9 cellular contexts compared by ENCODE assay signal in the genomic region with DNA sequence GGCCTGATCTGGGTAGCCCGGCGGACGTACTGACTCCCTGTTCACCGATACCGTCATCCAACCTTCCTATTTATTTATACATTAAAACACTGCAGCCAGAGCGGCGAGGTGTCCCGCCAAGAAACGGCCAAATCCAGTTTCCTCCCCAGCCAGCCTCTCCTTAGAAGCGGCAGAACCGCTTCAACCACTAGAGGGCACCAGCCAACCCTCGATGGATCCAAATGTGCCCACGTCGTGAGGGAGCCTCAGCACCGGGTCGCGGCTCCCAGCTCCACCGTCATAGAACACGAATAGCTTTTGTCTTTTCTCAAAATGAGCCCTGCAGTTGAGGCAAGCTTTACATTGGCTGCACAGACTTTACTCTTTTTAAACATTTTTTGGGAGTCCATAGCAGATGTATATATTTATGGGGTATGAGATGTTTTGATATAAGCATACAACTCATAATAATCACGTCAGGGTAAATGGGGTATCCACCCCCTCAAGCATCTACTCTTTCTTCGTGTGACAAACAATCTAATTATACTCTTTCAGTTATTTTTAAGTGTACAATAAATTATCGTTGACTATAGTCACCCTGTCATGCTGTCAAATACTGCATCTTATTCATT. TPM values are rescaled to one million over a fixed set of nuclear protein-coding genes. Genes with fewer than 3 reads are reported as not detected.
DNase-seq lines count a peak whose midpoint lies in the region; ATAC-seq and TF ChIP-seq lines count a peak whose summit lies in the region.
"Had no signal": no experiment of that assay in that cellular context is flagged by ENCODE, and none has a peak within 500 bp of the region (broad histone marks: within the 10 kb centered on the region; RNA-seq: fewer than 3 reads in every experiment).

No MANE protein-coding gene starts in this region.

- H3K27ac ChIP-seq in Peyer's patch, result no peak overlapping the region
- no peak overlapping the region for H3K27ac ChIP-seq in fibroblast of lung (ENCODE audit: insufficient read depth, low read length)

- peak overlapping the region; percentile 44 for H3K4me2 ChIP-seq in fibroblast of lung (ENCODE audit: extremely low read depth, insufficient read depth, low read length)

- DNase-seq in DMS53 (lab: John Stamatoyannopoulos, UW) (peak; percentile 91), Peyer's patch (peak; percentile 74 to 90 (median 79)), fibroblast of lung (ENCODE audit: low read depth in 2 of 2) (peak; percentile 53 to 77)
- DNase-seq in activated T-cell treated with anti-CD3 and anti-CD28 coated beads, Interleukin-2, amount 50 U/mL, for 4 hours, result peak; percentile 70
- peak; percentile 83 for DNase-seq in natural killer cell treated with Interleukin-12 subunit alpha and Interleukin-12 subunit beta and Interleukin-15 and Interleukin-18, amount 100 ng/mL, for 72 hours (ENCODE audit: low spot score)
- peak; percentile 30 to 73 (median 54) for DNase-seq in stimulated activated naive CD4-positive, alpha-beta T cell (lab: John Stamatoyannopoulos, UW)

- H3K4me3 Mint-ChIP-seq in activated T-cell treated with anti-CD3 and anti-CD28 coated beads, Interleukin-2, amount 50 U/mL, for 4 hours, result peak overlapping the region; percentile 60
- H3K4me3 Mint-ChIP-seq in natural killer cell treated with Interleukin-12 subunit alpha and Interleukin-12 subunit beta and Interleukin-15 and Interleukin-18, amount 100 ng/mL, for 72 hours, result peak overlapping the region; percentile 26

- ATAC-seq in GM21576 (IDR thresholded peaks at IDR 0.05; ENCODE audit: unreplicated experiment), result peak; percentile 76
- peak; percentile 92 to 95 for ATAC-seq in activated T-cell treated with anti-CD3 and anti-CD28 coated beads, Interleukin-2, amount 50 U/mL, for 4 hours
- ATAC-seq in natural killer cell treated with Interleukin-12 subunit alpha and Interleukin-12 subunit beta and Interleukin-15 and Interleukin-18, amount 100 ng/mL, for 72 hours, result peak; percentile 83 to 88

- H3K4me3 ChIP-seq in Peyer's patch, result peak overlapping the region in 2 of 4 donors; percentile 14 to 29
- H3K4me3 ChIP-seq in fibroblast of lung (replicated peaks in 1 of 4; ENCODE audit: control extremely low read depth in 1 of 4, insufficient read depth in 1 of 4, low read depth in 3 of 4, low read length in 4 of 4), result peak overlapping the region in 1 of 4 experiments; percentile 39

- no peak for TF ChIP-seq EP300 in Ishikawa (IDR thresholded peaks at IDR 0.05; ENCODE audit: borderline replicate concordance)

- no peak overlapping the region for H3K9ac ChIP-seq in fibroblast of lung (ENCODE audit: insufficient read depth, low read length)

- H3K27me3 ChIP-seq in Peyer's patch, result no peaks in the 10 kb centered on the region
- H3K27me3 ChIP-seq in fibroblast of lung (ENCODE audit: control insufficient read depth, insufficient read depth, low read length), result no peaks in the 10 kb centered on the region

- H3K4me1 Mint-ChIP-seq in activated T-cell treated with anti-CD3 and anti-CD28 coated beads, Interleukin-2, amount 50 U/mL, for 4 hours (ENCODE audit: low read depth), result peaks cover 4% of the 10 kb centered on the region
- peaks cover 7% of the 10 kb centered on the region in 2 donors for H3K4me1 Mint-ChIP-seq in natural killer cell treated with Interleukin-12 subunit alpha and Interleukin-12 subunit beta and Interleukin-15 and Interleukin-18, amount 100 ng/mL, for 72 hours (ENCODE audit: low read depth in 2 of 2)

- peaks cover 34% of the 10 kb centered on the region for H3K27me3 Mint-ChIP-seq in activated T-cell treated with anti-CD3 and anti-CD28 coated beads, Interleukin-2, amount 50 U/mL, for 4 hours (ENCODE audit: low read depth)
- peaks cover 39 to 68% of the 10 kb centered on the region in 2 donors for H3K27me3 Mint-ChIP-seq in natural killer cell treated with Interleukin-12 subunit alpha and Interleukin-12 subunit beta and Interleukin-15 and Interleukin-18, amount 100 ng/mL, for 72 hours

- H3K9me3 ChIP-seq in Peyer's patch (no peaks in the 10 kb centered on the region), fibroblast of lung (ENCODE audit: control insufficient read depth, insufficient read depth, low read depth, low read length) (no peaks in the 10 kb centered on the region)

- H3K4me1 ChIP-seq in Peyer's patch (peaks cover 0 to 11% (median 0%) of the 10 kb centered on the region in 4 donors), fibroblast of lung (ENCODE audit: control insufficient read depth, extremely low read depth, insufficient read depth, low read length) (no peaks in the 10 kb centered on the region)

- H3K79me2 ChIP-seq in fibroblast of lung (ENCODE audit: control insufficient read depth, insufficient read depth, low read length), result no peaks in the 10 kb centered on the region

- H3K27ac Mint-ChIP-seq in natural killer cell treated with Interleukin-12 subunit alpha and Interleukin-12 subunit beta and Interleukin-15 and Interleukin-18, amount 100 ng/mL, for 72 hours, result no peak overlapping the region

- no peaks in the 10 kb centered on the region for H3K9me3 Mint-ChIP-seq in activated T-cell treated with anti-CD3 and anti-CD28 coated beads, Interleukin-2, amount 50 U/mL, for 4 hours
- H3K9me3 Mint-ChIP-seq in natural killer cell treated with Interleukin-12 subunit alpha and Interleukin-12 subunit beta and Interleukin-15 and Interleukin-18, amount 100 ng/mL, for 72 hours, result no peaks in the 10 kb centered on the region

- TF ChIP-seq POLR2A in Peyer's patch (IDR thresholded peaks at IDR 0.05), result no peak

- no peaks in the 10 kb centered on the region for H3K36me3 ChIP-seq in Peyer's patch
- H3K36me3 ChIP-seq in fibroblast of lung (ENCODE audit: control insufficient read depth, insufficient read depth, low read length), result no peaks in the 10 kb centered on the region

- no peaks in the 10 kb centered on the region for H3K36me3 Mint-ChIP-seq in activated T-cell treated with anti-CD3 and anti-CD28 coated beads, Interleukin-2, amount 50 U/mL, for 4 hours (ENCODE audit: insufficient read depth)
- no peaks in the 10 kb centered on the region for H3K36me3 Mint-ChIP-seq in natural killer cell treated with Interleukin-12 subunit alpha and Interleukin-12 subunit beta and Interleukin-15 and Interleukin-18, amount 100 ng/mL, for 72 hours

- H4K20me1 ChIP-seq in fibroblast of lung (ENCODE audit: control insufficient read depth, extremely low read depth, insufficient read depth, low read length), result no peaks in the 10 kb centered on the region

- H2AFZ ChIP-seq in fibroblast of lung (ENCODE audit: low read length), result no peak overlapping the region

- TF ChIP-seq CTCF in Peyer's patch (IDR thresholded peaks at IDR 0.05), result peak; percentile 49 to 88 (median 69)
- TF ChIP-seq CTCF in fibroblast of lung (conservative IDR thresholded peaks at IDR 0.05 in 1 of 2, IDR thresholded peaks at IDR 0.05 in 1 of 2; ENCODE audit: low read depth in 1 of 2, low read length in 2 of 2), result peak; percentile 95 to 97

- TF ChIP-seq RAD21 in Ishikawa (IDR thresholded peaks at IDR 0.05; ENCODE audit: low read depth), result peak; percentile 90

TF ChIP-seq in Ishikawa, 13 proteins besides CTCF, POLR2A, EP300 and RAD21:
- TF ChIP-seq FOXM1 (IDR thresholded peaks at IDR 0.05; ENCODE audit: borderline replicate concordance, low read depth) (no peak), YY1 (IDR thresholded peaks at IDR 0.05; ENCODE audit: low read depth) (peak; percentile 32; the same call in 1 of the 2 replicates)

RNA-seq across cellular contexts. Expression of a gene that starts 13.0 kb away (rescaled TPM):
- total RNA-seq in Peyer's patch, result not detected
- total RNA-seq in activated T-cell treated with anti-CD3 and anti-CD28 coated beads, Interleukin-2, amount 50 U/mL, for 4 hours, result not detected
- total RNA-seq in fibroblast of lung, result not detected in 2 replicates
- not detected in 2 replicates for polyA plus RNA-seq in fibroblast of lung
- polyA plus RNA-seq in fibroblast of lung (2012), result not detected in 2 replicates
- polyA minus RNA-seq in fibroblast of lung (ENCODE audit: low replicate concordance), result not detected in 2 replicates
- not detected for total RNA-seq in natural killer cell treated with Interleukin-12 subunit alpha and Interleukin-12 subunit beta and Interleukin-15 and Interleukin-18, amount 100 ng/mL, for 72 hours
- total RNA-seq: subcutaneous adipose tissue had no signal
